Comparison of ENCODE assay signal across 1 cellular context in the genomic region with DNA sequence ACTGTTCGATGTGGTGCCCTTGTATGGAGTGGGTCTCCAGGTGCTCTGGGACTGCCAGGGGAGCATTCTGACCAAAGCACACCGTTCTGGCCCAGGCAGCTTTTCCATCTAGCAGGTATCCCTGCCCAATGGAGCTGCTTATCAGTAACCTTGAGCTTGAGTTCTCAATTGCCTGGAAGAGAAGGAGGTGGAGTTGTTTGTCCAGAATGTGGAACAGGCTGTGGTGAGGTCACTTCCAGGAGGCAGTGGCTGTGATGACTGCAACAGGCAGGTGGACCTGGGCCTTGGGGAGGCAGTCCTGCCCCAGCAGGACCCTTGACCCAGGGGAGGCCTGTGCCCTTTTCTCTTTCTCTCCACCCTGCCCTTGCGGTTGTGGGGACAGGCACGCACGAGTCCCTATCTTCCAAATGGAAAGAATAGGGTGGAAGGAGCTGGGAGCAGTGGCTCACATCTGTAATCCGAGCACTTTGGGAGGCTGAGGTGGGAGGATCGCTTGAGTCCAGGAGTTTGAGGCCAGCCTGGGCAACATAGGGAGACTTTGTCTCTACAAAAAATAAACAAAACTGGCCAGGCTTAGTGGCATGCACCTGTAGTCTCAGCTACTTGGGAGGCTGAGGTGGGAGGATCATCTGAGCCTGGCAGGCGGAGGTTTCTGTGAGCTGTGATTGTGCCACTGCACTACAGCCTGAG.
TF ChIP-seq lines count a peak whose summit lies in the region.

No MANE protein-coding gene starts in this region.

TF ChIP-seq in HepG2, 621 proteins besides CTCF, POLR2A, EP300 and RAD21 (continued from another document and continues in another):
- TF ChIP-seq, protein P1, sequence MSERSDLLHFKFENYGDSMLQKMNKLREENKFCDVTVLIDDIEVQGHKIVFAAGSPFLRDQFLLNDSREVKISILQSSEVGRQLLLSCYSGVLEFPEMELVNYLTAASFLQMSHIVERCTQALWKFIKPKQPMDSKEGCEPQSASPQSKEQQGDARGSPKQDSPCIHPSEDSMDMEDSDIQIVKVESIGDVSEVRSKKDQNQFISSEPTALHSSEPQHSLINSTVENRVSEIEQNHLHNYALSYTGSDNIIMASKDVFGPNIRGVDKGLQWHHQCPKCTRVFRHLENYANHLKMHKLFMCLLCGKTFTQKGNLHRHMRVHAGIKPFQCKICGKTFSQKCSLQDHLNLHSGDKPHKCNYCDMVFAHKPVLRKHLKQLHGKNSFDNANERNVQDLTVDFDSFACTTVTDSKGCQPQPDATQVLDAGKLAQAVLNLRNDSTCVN (CRISPR knock-in tag; IDR thresholded peaks at IDR 0.05; ENCODE audit: borderline replicate concordance), result peak; percentile 48; the same call in 1 of the 2 replicates
- no peak; the same call in 1 of the 2 replicates for TF ChIP-seq ZNF839 (CRISPR knock-in tag; IDR thresholded peaks at IDR 0.05; ENCODE audit: borderline replicate concordance)
- no peak for TF ChIP-seq ZNF709 (CRISPR knock-in tag; IDR thresholded peaks at IDR 0.05)
- no peak for TF ChIP-seq SP140L (CRISPR knock-in tag; IDR thresholded peaks at IDR 0.05; ENCODE audit: borderline replicate concordance)
- 0 out of 2 replicates have a peak, but pooled peaks have one; percentile 39 for TF ChIP-seq ZBTB38 (CRISPR knock-in tag; IDR thresholded peaks at IDR 0.05)
- TF ChIP-seq NFKB2 (CRISPR knock-in tag; IDR thresholded peaks at IDR 0.05; ENCODE audit: borderline replicate concordance), result no peak; the same call in 1 of the 2 replicates
- 0 out of 2 replicates have a peak, but pooled peaks have one; percentile 28 for TF ChIP-seq ZNF121 (CRISPR knock-in tag; IDR thresholded peaks at IDR 0.05)
- no peak for TF ChIP-seq ZNF549 (CRISPR knock-in tag; IDR thresholded peaks at IDR 0.05)
- TF ChIP-seq ZNF646 (CRISPR knock-in tag; IDR thresholded peaks at IDR 0.05), result no peak
- TF ChIP-seq MAF1 (CRISPR knock-in tag; IDR thresholded peaks at IDR 0.05; ENCODE audit: borderline replicate concordance), result no peak
- TF ChIP-seq ZNF30 (CRISPR knock-in tag; IDR thresholded peaks at IDR 0.05), result no peak
- TF ChIP-seq HOXA5 (CRISPR knock-in tag; IDR thresholded peaks at IDR 0.05), result no peak
- peak; percentile 37; the same call in 1 of the 2 replicates for TF ChIP-seq GATAD1 (CRISPR knock-in tag; IDR thresholded peaks at IDR 0.05)
- TF ChIP-seq ZNF687 (CRISPR knock-in tag; IDR thresholded peaks at IDR 0.05), result peak; percentile 88
- TF ChIP-seq REST (IDR thresholded peaks at IDR 0.05; ENCODE audit: borderline replicate concordance in 1 of 2, low read depth in 1 of 2, low read length in 2 of 2), result no peak
- peak; percentile 14; the same call in 1 of the 2 replicates for TF ChIP-seq PITX1 (CRISPR knock-in tag; IDR thresholded peaks at IDR 0.05)
- no peak for TF ChIP-seq ZSCAN5A (CRISPR knock-in tag; IDR thresholded peaks at IDR 0.05; ENCODE audit: borderline replicate concordance)
- TF ChIP-seq GABPB1 (CRISPR knock-in tag; IDR thresholded peaks at IDR 0.05), result peak; percentile 49
- TF ChIP-seq ZGPAT (CRISPR knock-in tag; IDR thresholded peaks at IDR 0.05), result peak; percentile 38; the same call in 1 of the 2 replicates
- no peak for TF ChIP-seq ADNP (CRISPR knock-in tag; IDR thresholded peaks at IDR 0.05)
- no peak for TF ChIP-seq TBP (CRISPR knock-in tag; IDR thresholded peaks at IDR 0.05)
- TF ChIP-seq FOXA1 (IDR thresholded peaks at IDR 0.05), result no peak
- TF ChIP-seq FOXA1 (CRISPR knock-in tag; IDR thresholded peaks at IDR 0.05), result 0 out of 2 replicates have a peak, but pooled peaks have one; percentile 16
- no peak for TF ChIP-seq ETV6 (CRISPR knock-in tag; conservative IDR thresholded peaks at IDR 0.05)
- TF ChIP-seq, protein P2, sequence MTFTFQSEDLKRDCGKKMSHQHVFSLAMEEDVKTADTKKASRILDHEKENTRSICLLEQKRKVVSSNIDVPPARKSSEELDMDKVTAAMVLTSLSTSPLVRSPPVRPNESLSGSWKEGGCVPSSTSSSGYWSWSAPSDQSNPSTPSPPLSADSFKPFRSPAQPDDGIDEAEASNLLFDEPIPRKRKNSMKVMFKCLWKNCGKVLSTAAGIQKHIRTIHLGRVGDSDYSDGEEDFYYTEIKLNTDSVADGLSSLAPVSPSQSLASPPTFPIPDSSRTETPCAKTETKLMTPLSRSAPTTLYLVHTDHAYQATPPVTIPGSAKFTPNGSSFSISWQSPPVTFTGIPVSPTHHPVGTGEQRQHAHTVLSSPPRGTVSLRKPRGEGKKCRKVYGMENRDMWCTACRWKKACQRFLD (CRISPR knock-in tag; IDR thresholded peaks at IDR 0.05; ENCODE audit: borderline replicate concordance), result no peak
